ENCODE assay signal across 1 cellular context in genomic region chr20:44863661-44864060, GRCh38.
A peak's percentile ranks its signal among the peaks of the same experiment; 100 is the strongest.
TF ChIP-seq lines count a peak whose summit lies in the region.

No MANE protein-coding gene starts in this region.

TF ChIP-seq in K562, 482 proteins besides CTCF, POLR2A, EP300 and RAD21 (continued from another document):
- TF ChIP-seq ZFP36 (IDR thresholded peaks at IDR 0.05; ENCODE audit: low read depth, low read length, partially characterized antibody) (no peak), IRF9 (tag; IDR thresholded peaks at IDR 0.05) (no peak), ZBTB43 (CRISPR knock-in tag; IDR thresholded peaks at IDR 0.05) (no peak), SETDB1 (IDR thresholded peaks at IDR 0.05; ENCODE audit: low read length) (no peak), TEAD4 (IDR thresholded peaks at IDR 0.05; ENCODE audit: low read length) (peak; percentile 32; the same call in 1 of the 2 replicates), TEAD4 (CRISPR knock-in tag; IDR thresholded peaks at IDR 0.05; ENCODE audit: borderline replicate concordance) (no peak), ZBTB1 (CRISPR knock-in tag; IDR thresholded peaks at IDR 0.05; ENCODE audit: borderline replicate concordance, low read depth) (no peak), ETV6 (IDR thresholded peaks at IDR 0.05; ENCODE audit: borderline replicate concordance in 1 of 2, low read depth in 2 of 2, low read length in 1 of 2) (no peak), ETV6 (CRISPR knock-in tag; IDR thresholded peaks at IDR 0.05; ENCODE audit: borderline replicate concordance) (no peak), ZNF354B (CRISPR knock-in tag; IDR thresholded peaks at IDR 0.05) (no peak), NR2C1 (IDR thresholded peaks at IDR 0.05) (no peak), NR2C1 (tag; IDR thresholded peaks at IDR 0.05) (no peak), PTTG1 (tag; IDR thresholded peaks at IDR 0.05; ENCODE audit: low read depth) (no peak), CBFA2T2 (conservative IDR thresholded peaks at IDR 0.05) (peak; percentile 62), TAF15 (IDR thresholded peaks at IDR 0.05; ENCODE audit: low read depth, low read length) (no peak), SMARCB1 (IDR thresholded peaks at IDR 0.05; ENCODE audit: insufficient read length, low read depth) (no peak), ARID1B (IDR thresholded peaks at IDR 0.05) (0 out of 2 replicates have a peak, but pooled peaks have one; percentile 17), BRD4 (IDR thresholded peaks at IDR 0.05) (no peak), HMG20B (CRISPR knock-in tag; IDR thresholded peaks at IDR 0.05) (no peak), NR1H2 (CRISPR knock-in tag; IDR thresholded peaks at IDR 0.05) (no peak), ZKSCAN3 (CRISPR knock-in tag; IDR thresholded peaks at IDR 0.05) (no peak), ZNF778 (CRISPR knock-in tag; IDR thresholded peaks at IDR 0.05) (no peak), SNAPC5 (CRISPR knock-in tag; IDR thresholded peaks at IDR 0.05) (no peak), DMBX1 (CRISPR knock-in tag; IDR thresholded peaks at IDR 0.05; ENCODE audit: borderline replicate concordance) (no peak), HMBOX1 (IDR thresholded peaks at IDR 0.05) (no peak), NR2F6 (CRISPR knock-in tag; IDR thresholded peaks at IDR 0.05) (no peak), HDGF (IDR thresholded peaks at IDR 0.05) (no peak), MEF2A (IDR thresholded peaks at IDR 0.05; ENCODE audit: control insufficient read depth, low read depth, low read length) (no peak), ZNF146 (CRISPR knock-in tag; IDR thresholded peaks at IDR 0.05; ENCODE audit: unreplicated experiment) (no peak), DIDO1 (tag; IDR thresholded peaks at IDR 0.05; ENCODE audit: low read depth) (no peak), ZFX (CRISPR knock-in tag; IDR thresholded peaks at IDR 0.05) (no peak), LCOR (CRISPR knock-in tag; IDR thresholded peaks at IDR 0.05) (no peak), TSC22D4 (tag; IDR thresholded peaks at IDR 0.05) (no peak), ZNF668 (CRISPR knock-in tag; IDR thresholded peaks at IDR 0.05) (no peak), PHF21A (IDR thresholded peaks at IDR 0.05; ENCODE audit: borderline replicate concordance, low read depth) (no peak), ZFP30 (CRISPR knock-in tag; IDR thresholded peaks at IDR 0.05; ENCODE audit: borderline replicate concordance) (no peak), RFX1 (IDR thresholded peaks at IDR 0.05) (peak; percentile 88), CHD4 (IDR thresholded peaks at IDR 0.05; ENCODE audit: insufficient read depth, insufficient replicate concordance, low read depth, low read length, poor library complexity, severe bottlenecking) (no peak), PURB (CRISPR knock-in tag; IDR thresholded peaks at IDR 0.05; ENCODE audit: low read depth) (no peak), MTA2 (IDR thresholded peaks at IDR 0.05; ENCODE audit: low read depth) (0 out of 2 replicates have a peak, but pooled peaks have one; percentile 5), ADNP (tag; IDR thresholded peaks at IDR 0.05) (no peak), CBX1 (IDR thresholded peaks at IDR 0.05; ENCODE audit: low read depth) (no peak), CBFA2T3 (IDR thresholded peaks at IDR 0.05) (peak; percentile 71), BDP1 (IDR thresholded peaks at IDR 0.05; ENCODE audit: insufficient read depth, insufficient read length) (no peak)
- TF ChIP-seq, protein P1, sequence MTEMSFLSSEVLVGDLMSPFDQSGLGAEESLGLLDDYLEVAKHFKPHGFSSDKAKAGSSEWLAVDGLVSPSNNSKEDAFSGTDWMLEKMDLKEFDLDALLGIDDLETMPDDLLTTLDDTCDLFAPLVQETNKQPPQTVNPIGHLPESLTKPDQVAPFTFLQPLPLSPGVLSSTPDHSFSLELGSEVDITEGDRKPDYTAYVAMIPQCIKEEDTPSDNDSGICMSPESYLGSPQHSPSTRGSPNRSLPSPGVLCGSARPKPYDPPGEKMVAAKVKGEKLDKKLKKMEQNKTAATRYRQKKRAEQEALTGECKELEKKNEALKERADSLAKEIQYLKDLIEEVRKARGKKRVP (CRISPR knock-in tag; IDR thresholded peaks at IDR 0.05): no peak
- TF ChIP-seq, protein P2, sequence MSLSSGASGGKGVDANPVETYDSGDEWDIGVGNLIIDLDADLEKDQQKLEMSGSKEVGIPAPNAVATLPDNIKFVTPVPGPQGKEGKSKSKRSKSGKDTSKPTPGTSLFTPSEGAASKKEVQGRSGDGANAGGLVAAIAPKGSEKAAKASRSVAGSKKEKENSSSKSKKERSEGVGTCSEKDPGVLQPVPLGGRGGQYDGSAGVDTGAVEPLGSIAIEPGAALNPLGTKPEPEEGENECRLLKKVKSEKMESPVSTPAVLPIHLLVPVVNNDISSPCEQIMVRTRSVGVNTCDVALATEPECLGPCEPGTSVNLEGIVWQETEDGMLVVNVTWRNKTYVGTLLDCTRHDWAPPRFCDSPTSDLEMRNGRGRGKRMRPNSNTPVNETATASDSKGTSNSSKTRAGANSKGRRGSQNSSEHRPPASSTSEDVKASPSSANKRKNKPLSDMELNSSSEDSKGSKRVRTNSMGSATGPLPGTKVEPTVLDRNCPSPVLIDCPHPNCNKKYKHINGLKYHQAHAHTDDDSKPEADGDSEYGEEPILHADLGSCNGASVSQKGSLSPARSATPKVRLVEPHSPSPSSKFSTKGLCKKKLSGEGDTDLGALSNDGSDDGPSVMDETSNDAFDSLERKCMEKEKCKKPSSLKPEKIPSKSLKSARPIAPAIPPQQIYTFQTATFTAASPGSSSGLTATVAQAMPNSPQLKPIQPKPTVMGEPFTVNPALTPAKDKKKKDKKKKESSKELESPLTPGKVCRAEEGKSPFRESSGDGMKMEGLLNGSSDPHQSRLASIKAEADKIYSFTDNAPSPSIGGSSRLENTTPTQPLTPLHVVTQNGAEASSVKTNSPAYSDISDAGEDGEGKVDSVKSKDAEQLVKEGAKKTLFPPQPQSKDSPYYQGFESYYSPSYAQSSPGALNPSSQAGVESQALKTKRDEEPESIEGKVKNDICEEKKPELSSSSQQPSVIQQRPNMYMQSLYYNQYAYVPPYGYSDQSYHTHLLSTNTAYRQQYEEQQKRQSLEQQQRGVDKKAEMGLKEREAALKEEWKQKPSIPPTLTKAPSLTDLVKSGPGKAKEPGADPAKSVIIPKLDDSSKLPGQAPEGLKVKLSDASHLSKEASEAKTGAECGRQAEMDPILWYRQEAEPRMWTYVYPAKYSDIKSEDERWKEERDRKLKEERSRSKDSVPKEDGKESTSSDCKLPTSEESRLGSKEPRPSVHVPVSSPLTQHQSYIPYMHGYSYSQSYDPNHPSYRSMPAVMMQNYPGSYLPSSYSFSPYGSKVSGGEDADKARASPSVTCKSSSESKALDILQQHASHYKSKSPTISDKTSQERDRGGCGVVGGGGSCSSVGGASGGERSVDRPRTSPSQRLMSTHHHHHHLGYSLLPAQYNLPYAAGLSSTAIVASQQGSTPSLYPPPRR (CRISPR knock-in tag; IDR thresholded peaks at IDR 0.05; ENCODE audit: borderline replicate concordance): no peak
- TF ChIP-seq, protein P3, sequence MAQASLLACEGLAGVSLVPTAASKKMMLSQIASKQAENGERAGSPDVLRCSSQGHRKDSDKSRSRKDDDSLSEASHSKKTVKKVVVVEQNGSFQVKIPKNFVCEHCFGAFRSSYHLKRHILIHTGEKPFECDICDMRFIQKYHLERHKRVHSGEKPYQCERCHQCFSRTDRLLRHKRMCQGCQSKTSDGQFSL (CRISPR knock-in tag; IDR thresholded peaks at IDR 0.05): no peak
- TF ChIP-seq, protein P3 (tag; IDR thresholded peaks at IDR 0.05): no peak
- TF ChIP-seq, protein P4, sequence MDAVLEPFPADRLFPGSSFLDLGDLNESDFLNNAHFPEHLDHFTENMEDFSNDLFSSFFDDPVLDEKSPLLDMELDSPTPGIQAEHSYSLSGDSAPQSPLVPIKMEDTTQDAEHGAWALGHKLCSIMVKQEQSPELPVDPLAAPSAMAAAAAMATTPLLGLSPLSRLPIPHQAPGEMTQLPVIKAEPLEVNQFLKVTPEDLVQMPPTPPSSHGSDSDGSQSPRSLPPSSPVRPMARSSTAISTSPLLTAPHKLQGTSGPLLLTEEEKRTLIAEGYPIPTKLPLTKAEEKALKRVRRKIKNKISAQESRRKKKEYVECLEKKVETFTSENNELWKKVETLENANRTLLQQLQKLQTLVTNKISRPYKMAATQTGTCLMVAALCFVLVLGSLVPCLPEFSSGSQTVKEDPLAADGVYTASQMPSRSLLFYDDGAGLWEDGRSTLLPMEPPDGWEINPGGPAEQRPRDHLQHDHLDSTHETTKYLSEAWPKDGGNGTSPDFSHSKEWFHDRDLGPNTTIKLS (IDR thresholded peaks at IDR 0.05; ENCODE audit: borderline replicate concordance, low read depth): no peak
- TF ChIP-seq, protein P5, sequence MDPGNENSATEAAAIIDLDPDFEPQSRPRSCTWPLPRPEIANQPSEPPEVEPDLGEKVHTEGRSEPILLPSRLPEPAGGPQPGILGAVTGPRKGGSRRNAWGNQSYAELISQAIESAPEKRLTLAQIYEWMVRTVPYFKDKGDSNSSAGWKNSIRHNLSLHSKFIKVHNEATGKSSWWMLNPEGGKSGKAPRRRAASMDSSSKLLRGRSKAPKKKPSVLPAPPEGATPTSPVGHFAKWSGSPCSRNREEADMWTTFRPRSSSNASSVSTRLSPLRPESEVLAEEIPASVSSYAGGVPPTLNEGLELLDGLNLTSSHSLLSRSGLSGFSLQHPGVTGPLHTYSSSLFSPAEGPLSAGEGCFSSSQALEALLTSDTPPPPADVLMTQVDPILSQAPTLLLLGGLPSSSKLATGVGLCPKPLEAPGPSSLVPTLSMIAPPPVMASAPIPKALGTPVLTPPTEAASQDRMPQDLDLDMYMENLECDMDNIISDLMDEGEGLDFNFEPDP (CRISPR knock-in tag; IDR thresholded peaks at IDR 0.05): no peak
